In the genomic region with DNA sequence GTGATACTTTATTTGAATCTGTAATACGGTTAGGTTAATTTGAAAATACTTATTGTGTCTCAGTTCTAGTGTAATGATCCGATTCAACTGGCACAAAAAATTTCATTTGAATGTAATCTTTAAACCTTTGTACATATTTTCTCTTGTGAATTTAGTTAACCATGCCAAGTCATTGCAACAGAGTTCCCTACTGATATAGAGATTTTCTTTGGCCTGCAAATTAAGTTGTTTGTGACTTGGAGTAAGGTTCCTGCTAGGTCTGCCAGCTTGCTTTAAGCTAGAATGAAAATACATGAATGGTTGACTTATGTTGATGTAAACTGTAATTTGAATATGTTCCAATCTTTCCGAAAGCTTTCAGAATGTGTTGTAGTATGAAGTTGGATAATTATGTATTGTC, we compare ENCODE assay signal across 16 cellular contexts.
DNase-seq lines count a peak whose midpoint lies in the region; ATAC-seq and TF ChIP-seq lines count a peak whose summit lies in the region.
"Had no signal": no experiment of that assay in that cellular context is flagged by ENCODE, and none has a peak within 500 bp of the region (broad histone marks: within the 10 kb centered on the region; RNA-seq: fewer than 3 reads in every experiment).

No MANE protein-coding gene starts in this region.

- in situ Hi-C loops in astrocyte of the cerebellum (cut with HindIII; ENCODE audit: low sequenced_read_pairs): no loop called here

- no peak for TF ChIP-seq CTCF in astrocyte of the cerebellum (IDR thresholded peaks at IDR 0.05; ENCODE audit: low read depth, low read length, missing control alignments)

- DNase-seq in NCI-H526 (lab: John Stamatoyannopoulos, UW): peak; percentile 0 to 3
- DNase-seq in NCI-H526 treated with DMSO at 0.1 percent for 48 hours (lab: John Stamatoyannopoulos, UW): no peak
- DNase-seq in astrocyte of the cerebellum (ENCODE audit: low read depth): peak; percentile 2
- DNase-seq in fibroblast of peridontal ligament (ENCODE audit: extremely low read depth): peak; percentile 5
- DNase-seq in renal cortical epithelial cell (ENCODE audit: low read depth): peak; percentile 9
- DNase-seq in NCI-H2227 treated with DMSO at 0.1 percent for 48 hours (lab: John Stamatoyannopoulos, UW): no peak
- no peak for DNase-seq in SKM-1 (lab: John Stamatoyannopoulos, UW; ENCODE audit: unreplicated experiment)
- DNase-seq: CD4-positive, alpha-beta memory T cell; DMS153; DMS79; GDM1; GOT3; H7; IMR-90 had no signal

- no peak overlapping the region for H3K4me3 ChIP-seq in astrocyte of the cerebellum (ENCODE audit: low read depth, low read length)
- H3K4me3 ChIP-seq: BLaER1 had no signal

- no peak for ATAC-seq in activated CD4-positive, CD25-positive, alpha-beta regulatory T cell treated with anti-CD3 and anti-CD28 coated beads, Interleukin-2, amount 50 U/mL, for 24 hours

Comparison
In these comparisons a context has a peak if more than half of its experiments do, and no peak if none do; other contexts are left out.
1. DNase-seq: peak in NCI-H526 (2 of 2), astrocyte of the cerebellum (single experiment), fibroblast of peridontal ligament (single experiment) and renal cortical epithelial cell (single experiment); none in NCI-H526 treated with DMSO at 0.1 percent for 48 hours (single experiment), NCI-H2227 treated with DMSO at 0.1 percent for 48 hours (single experiment) and SKM-1 (single experiment).